In the genomic region with DNA sequence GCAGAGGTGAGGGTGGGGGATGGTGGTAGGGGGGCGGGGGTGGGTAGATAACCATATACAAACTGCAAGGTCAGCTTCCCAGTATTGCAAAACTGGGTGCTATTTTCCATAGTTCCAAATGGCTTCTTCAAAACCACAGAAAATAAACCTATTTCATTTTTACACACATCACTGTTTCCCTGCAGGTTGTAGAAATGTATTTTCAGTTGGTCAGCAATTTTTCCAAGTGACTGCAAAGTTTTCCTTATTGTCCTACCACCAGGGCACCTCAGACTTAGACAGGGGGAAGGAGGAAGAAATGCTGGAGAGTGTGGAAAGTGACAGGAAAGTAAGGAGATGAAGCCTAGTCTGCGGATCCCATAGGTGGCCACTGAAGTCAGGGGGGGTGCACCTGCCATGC, we compare ENCODE assay signal across 1 cellular context.
A peak's percentile ranks its signal among the peaks of the same experiment; 100 is the strongest.
TF ChIP-seq lines count a peak whose summit lies in the region.

No MANE protein-coding gene starts in this region.

TF ChIP-seq in K562, 482 proteins besides CTCF, POLR2A, EP300 and RAD21 (continued from another document):
- TF ChIP-seq, protein P1, sequence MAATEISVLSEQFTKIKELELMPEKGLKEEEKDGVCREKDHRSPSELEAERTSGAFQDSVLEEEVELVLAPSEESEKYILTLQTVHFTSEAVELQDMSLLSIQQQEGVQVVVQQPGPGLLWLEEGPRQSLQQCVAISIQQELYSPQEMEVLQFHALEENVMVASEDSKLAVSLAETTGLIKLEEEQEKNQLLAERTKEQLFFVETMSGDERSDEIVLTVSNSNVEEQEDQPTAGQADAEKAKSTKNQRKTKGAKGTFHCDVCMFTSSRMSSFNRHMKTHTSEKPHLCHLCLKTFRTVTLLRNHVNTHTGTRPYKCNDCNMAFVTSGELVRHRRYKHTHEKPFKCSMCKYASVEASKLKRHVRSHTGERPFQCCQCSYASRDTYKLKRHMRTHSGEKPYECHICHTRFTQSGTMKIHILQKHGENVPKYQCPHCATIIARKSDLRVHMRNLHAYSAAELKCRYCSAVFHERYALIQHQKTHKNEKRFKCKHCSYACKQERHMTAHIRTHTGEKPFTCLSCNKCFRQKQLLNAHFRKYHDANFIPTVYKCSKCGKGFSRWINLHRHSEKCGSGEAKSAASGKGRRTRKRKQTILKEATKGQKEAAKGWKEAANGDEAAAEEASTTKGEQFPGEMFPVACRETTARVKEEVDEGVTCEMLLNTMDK (IDR thresholded peaks at IDR 0.05; ENCODE audit: borderline replicate concordance, insufficient read depth, low read depth, low read length, poor library complexity, severe bottlenecking) = no peak
- TF ChIP-seq ZKSCAN8 (CRISPR knock-in tag; IDR thresholded peaks at IDR 0.05) (no peak), ZNF316 (IDR thresholded peaks at IDR 0.05) (peak; percentile 48; the same call in 1 of the 2 replicates)
